In genomic region chr4:155590751-155591150, GRCh38 we compare ENCODE assay signal across 15 cellular contexts.
DNase-seq lines count a peak whose midpoint lies in the region; ATAC-seq and TF ChIP-seq lines count a peak whose summit lies in the region.
"Had no signal": no experiment of that assay in that cellular context is flagged by ENCODE, and none has a peak within 500 bp of the region (broad histone marks: within the 10 kb centered on the region; RNA-seq: fewer than 3 reads in every experiment).

No MANE protein-coding gene starts in this region.

- peak; percentile 34 for DNase-seq in left cardiac atrium
- DNase-seq in heart right ventricle = no peak
- peak; percentile 79 for DNase-seq in NCI-H446 treated with DMSO at 0.1 percent for 48 hours (lab: John Stamatoyannopoulos, UW)
- DNase-seq in fibroblast of gingiva (ENCODE audit: low read depth) = peak; percentile 19
- DNase-seq in posterior vena cava (ENCODE audit: low spot score) = peak; percentile 84
- no peak for DNase-seq in DMS79 treated with DMSO at 0.1 percent for 48 hours (lab: John Stamatoyannopoulos, UW)
- DNase-seq in NCI-H526 (lab: John Stamatoyannopoulos, UW) = no peak
- DNase-seq: BE2C; CD4-positive, alpha-beta memory T cell; DMS153; DND-41; GDM1 had no signal

- no peaks in the 10 kb centered on the region for H3K36me3 ChIP-seq in heart right ventricle
- H3K36me3 ChIP-seq: BE2C, HAP-1 had no signal

- intact Hi-C loops in left cardiac atrium (cut with DNase I) = no loop called here
- intact Hi-C loops in heart right ventricle (cut with DNase I) = no loop called here
- intact Hi-C loops in posterior vena cava (cut with DNase I) = no loop called here

- ATAC-seq in left cardiac atrium = peak in 1 of 2 donors; percentile 40
- ATAC-seq in heart right ventricle = no peak
- ATAC-seq: A549 had no signal

- TF ChIP-seq CTCF in heart right ventricle (IDR thresholded peaks at IDR 0.05) = no peak

- no peak overlapping the region for H3K4me3 ChIP-seq in heart right ventricle
- H3K4me3 ChIP-seq: A549, HAP-1 had no signal

- no peaks in the 10 kb centered on the region for H3K27me3 ChIP-seq in heart right ventricle
- H3K27me3 ChIP-seq: BE2C had no signal

- peaks cover 0 to 17% (median 0%) of the 10 kb centered on the region in 9 donors for H3K4me1 ChIP-seq in heart right ventricle
- H3K4me1 ChIP-seq: A549, HAP-1 had no signal

- H3K9me3 ChIP-seq in heart right ventricle = no peaks in the 10 kb centered on the region
- H3K9me3 ChIP-seq: A549, BE2C, HAP-1 had no signal

- peak overlapping the region in 3 of 10 donors; percentile 45 to 67 (median 57) for H3K27ac ChIP-seq in heart right ventricle
- H3K27ac ChIP-seq: A549, C4-2B had no signal

- 79 to 92% methylated on average over 1 of the region's 1 CpG for WGBS in heart right ventricle, 2 donors

Comparison
In these comparisons a context has a peak if more than half of its experiments do, and no peak if none do; other contexts are left out.
1. DNase-seq: peak in left cardiac atrium (single experiment), NCI-H446 treated with DMSO at 0.1 percent for 48 hours (single experiment), fibroblast of gingiva (single experiment) and posterior vena cava (single experiment); none in heart right ventricle (0 of 2), DMS79 treated with DMSO at 0.1 percent for 48 hours (single experiment) and NCI-H526 (0 of 2).